ENCODE assay signal across 8 cellular contexts in genomic region chr9:119368681-119369581, GRCh38. TPM values are rescaled to one million over a fixed set of nuclear protein-coding genes. Genes with fewer than 3 reads are reported as not detected.
DNase-seq lines count a peak whose midpoint lies in the region; ATAC-seq and TF ChIP-seq lines count a peak whose summit lies in the region.

A gene with protein sequence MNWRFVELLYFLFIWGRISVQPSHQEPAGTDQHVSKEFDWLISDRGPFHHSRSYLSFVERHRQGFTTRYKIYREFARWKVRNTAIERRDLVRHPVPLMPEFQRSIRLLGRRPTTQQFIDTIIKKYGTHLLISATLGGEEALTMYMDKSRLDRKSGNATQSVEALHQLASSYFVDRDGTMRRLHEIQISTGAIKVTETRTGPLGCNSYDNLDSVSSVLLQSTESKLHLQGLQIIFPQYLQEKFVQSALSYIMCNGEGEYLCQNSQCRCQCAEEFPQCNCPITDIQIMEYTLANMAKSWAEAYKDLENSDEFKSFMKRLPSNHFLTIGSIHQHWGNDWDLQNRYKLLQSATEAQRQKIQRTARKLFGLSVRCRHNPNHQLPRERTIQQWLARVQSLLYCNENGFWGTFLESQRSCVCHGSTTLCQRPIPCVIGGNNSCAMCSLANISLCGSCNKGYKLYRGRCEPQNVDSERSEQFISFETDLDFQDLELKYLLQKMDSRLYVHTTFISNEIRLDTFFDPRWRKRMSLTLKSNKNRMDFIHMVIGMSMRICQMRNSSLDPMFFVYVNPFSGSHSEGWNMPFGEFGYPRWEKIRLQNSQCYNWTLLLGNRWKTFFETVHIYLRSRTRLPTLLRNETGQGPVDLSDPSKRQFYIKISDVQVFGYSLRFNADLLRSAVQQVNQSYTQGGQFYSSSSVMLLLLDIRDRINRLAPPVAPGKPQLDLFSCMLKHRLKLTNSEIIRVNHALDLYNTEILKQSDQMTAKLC (minus strand): TSS chr9:119369435. CDS start chr9:119313355, 56,080 bp downstream.

- ATAC-seq in left ventricle myocardium superior (peak; percentile 66), HG03354 (IDR thresholded peaks at IDR 0.05; ENCODE audit: poor library complexity, severe bottlenecking, unreplicated experiment) (no peak)

- no peaks in the 10 kb centered on the region for H3K9me3 ChIP-seq in WERI-Rb-1 (ENCODE audit: severe bottlenecking)

- peak within 1 kb of the TSS; percentile 61 for H3K27ac ChIP-seq in WERI-Rb-1

- no peak for TF ChIP-seq CTCF in WERI-Rb-1 (IDR thresholded peaks at IDR 0.05; ENCODE audit: low read depth, low read length)
- TF ChIP-seq CTCF in GM13977 (IDR thresholded peaks at IDR 0.05; ENCODE audit: extremely low read depth, insufficient read depth, missing control alignments), result no peak

- in situ Hi-C loops in GM13977 (cut with MboI; ENCODE audit: low pct_unique_long_range_greater_than_20kb, low sequenced_read_pairs, unreplicated experiment), result no loop called here

- H3K36me3 ChIP-seq in WERI-Rb-1, result no peaks in the 10 kb centered on the region

- intact Hi-C loops in left ventricle myocardium superior (cut with micrococcal nuclease), result no loop called here

- peak; percentile 2 for DNase-seq in M059J (ENCODE audit: low read depth)
- DNase-seq in WERI-Rb-1, result peak; percentile 94
- peak; percentile 33 for DNase-seq in left ventricle myocardium superior
- DNase-seq in putamen (ENCODE audit: low spot score), result peak; percentile 70
- no peak for DNase-seq in GM13977 (ENCODE audit: low spot score)
- no peak for DNase-seq in effector CD4-positive, alpha-beta T cell
- no peak for DNase-seq in T1000 (lab: John Stamatoyannopoulos, UW)

- H3K27me3 ChIP-seq in WERI-Rb-1 (ENCODE audit: insufficient read depth, low read depth, severe bottlenecking), result peaks cover 5% of the 10 kb centered on the region

- H3K4me3 ChIP-seq in WERI-Rb-1 (ENCODE audit: low read depth, low read length), result peak within 1 kb of the TSS; percentile 69

RNA-seq across cellular contexts. Expression of the gene that starts here (rescaled TPM):
- total RNA-seq in M059J (2014; rRNA removed; shearing (Covaris generic)), result 0.20 TPM in 1 of 2 replicates, not detected in the other
- total RNA-seq in left ventricle myocardium superior, result 0.27 TPM

Comparison
In these comparisons a context has a peak if more than half of its experiments do, and no peak if none do; other contexts are left out.
1. Peak in DNase-seq in M059J; RNA of the gene not detected or under 1 TPM.
2. Peak in DNase-seq and ATAC-seq in left ventricle myocardium superior; RNA of the gene not detected or under 1 TPM.
3. DNase-seq: peak in WERI-Rb-1 (single experiment) and putamen (single experiment); none in GM13977 (single experiment), effector CD4-positive, alpha-beta T cell (single experiment) and T1000 (single experiment).